9 cellular contexts compared by ENCODE assay signal in genomic region chr20:59207742-59208357, GRCh38. TPM values are rescaled to one million over a fixed set of nuclear protein-coding genes. Genes with fewer than 3 reads are reported as not detected.
A peak's percentile ranks its signal among the peaks of the same experiment; 100 is the strongest.
DNase-seq lines count a peak whose midpoint lies in the region; ATAC-seq and TF ChIP-seq lines count a peak whose summit lies in the region.
"Had no signal": no experiment of that assay in that cellular context is flagged by ENCODE, and none has a peak within 500 bp of the region (broad histone marks: within the 10 kb centered on the region; RNA-seq: fewer than 3 reads in every experiment).

No MANE protein-coding gene starts in this region.

- H3K27me3 Mint-ChIP-seq in natural killer cell (ENCODE audit: low read depth in 2 of 2) = no peaks in the 10 kb centered on the region

- peaks cover 41 to 42% of the 10 kb centered on the region in 2 donors for H3K4me1 Mint-ChIP-seq in natural killer cell

- TF ChIP-seq POLR2A in testis (IDR thresholded peaks at IDR 0.05) = no peak

- H3K9me3 Mint-ChIP-seq in natural killer cell = no peaks in the 10 kb centered on the region

- peaks cover 6% of the 10 kb centered on the region for H3K36me3 Mint-ChIP-seq in natural killer cell

- no peak overlapping the region for H3K27ac ChIP-seq in testis

- intact Hi-C loops in natural killer cell (cut with micrococcal nuclease) = loop anchor here (1.0 to 5.0 kb wide), 3 partner anchors 49 to 336 kb away; no protein-coding TSS in a partner anchor
- intact Hi-C loops in testis (cut with DNase I; ENCODE audit: low total_unique reads) = no loop called here

- no peaks in the 10 kb centered on the region for H3K27me3 ChIP-seq in testis

- DNase-seq in DMS 273 (lab: John Stamatoyannopoulos, UW; ENCODE audit: unreplicated experiment) = peak; percentile 80
- no peak for DNase-seq in DMS 273 treated with DMSO at 0.1 percent for 48 hours (lab: John Stamatoyannopoulos, UW)
- peak; percentile 74 to 82 for DNase-seq in activated CD4-positive, alpha-beta T cell treated with anti-CD3 and anti-CD28 coated beads for 24 hours (ENCODE audit: low read depth in 2 of 2)
- DNase-seq in effector CD4-positive, alpha-beta T cell = peak; percentile 80
- DNase-seq in natural killer cell = peak; percentile 71
- peak; percentile 76 for DNase-seq in testis

- ATAC-seq in natural killer cell (peak; percentile 88 to 99 (median 98)), HG02571 (IDR thresholded peaks at IDR 0.05; ENCODE audit: unreplicated experiment) (no peak)

- H3K4me3 ChIP-seq in testis = no peak overlapping the region

- 84 to 100% methylated on average over 2 of the region's 2 CpGs for WGBS in testis, 2 donors

- peak overlapping the region; percentile 81 to 86 for H3K27ac Mint-ChIP-seq in natural killer cell

- H3K4me1 ChIP-seq in testis = no peaks in the 10 kb centered on the region

- peak; percentile 60 for TF ChIP-seq CTCF in LNCAP (IDR thresholded peaks at IDR 0.05)
- peak; percentile 84 for TF ChIP-seq CTCF in natural killer cell (IDR thresholded peaks at IDR 0.05)
- TF ChIP-seq CTCF in testis (IDR thresholded peaks at IDR 0.05) = peak; percentile 12 to 47 (median 41)

- H3K9me3 ChIP-seq in testis = no peaks in the 10 kb centered on the region

- peak overlapping the region; percentile 40 for H3K4me3 Mint-ChIP-seq in natural killer cell

- no peaks in the 10 kb centered on the region for H3K36me3 ChIP-seq in testis (ENCODE audit: low read depth, missing control alignments)

RNA-seq across cellular contexts. Expression of gene ZNF831, which starts 44.2 kb away (rescaled TPM):
- total RNA-seq in natural killer cell (10 to 100 TPM; 24.8 to 42.0 (median 40.2) TPM), testis (1 to 10 TPM; 4.0 to 4.8 TPM)
- 0.99 TPM for polyA plus RNA-seq in testis (ENCODE audit: insufficient read depth, low read depth, low replicate concordance)
- total RNA-seq: glomerular endothelial cell had no signal

Comparison
In these comparisons a context has a peak if more than half of its experiments do, and no peak if none do; other contexts are left out.
1. RNA of gene ZNF831, which starts 44.2 kb away (total RNA-seq): 24.8 to 42.0 TPM in natural killer cell; 4.0 to 4.8 TPM in testis; every median in the first group is over 4 times any median in the second.
2. Peak in every context shown above with its lines, with median percentiles within 50 percentile points of each other: CTCF ChIP-seq.